Comparison of ENCODE assay signal across 25 cellular contexts in the genomic region with DNA sequence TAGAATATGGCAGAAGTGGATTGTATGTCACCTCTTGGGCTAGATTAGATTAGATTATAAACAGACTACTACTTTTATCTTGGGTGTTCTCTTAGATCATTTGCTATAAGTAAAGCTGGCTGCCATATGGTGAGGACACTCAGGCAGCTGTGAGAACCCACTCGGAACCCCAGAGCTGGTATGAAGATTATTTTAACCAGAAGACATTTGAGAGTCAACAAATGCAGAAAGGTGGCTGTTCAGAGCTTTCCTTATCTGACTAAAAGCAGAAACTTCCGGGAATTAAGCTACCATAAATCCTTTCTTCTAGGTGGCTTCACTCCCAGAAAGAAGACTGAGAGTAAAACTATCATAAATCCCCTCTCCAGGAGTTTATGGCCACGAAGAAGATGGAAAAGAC.
"Had no signal": no experiment of that assay in that cellular context is flagged by ENCODE, and none has a peak within 500 bp of the region (broad histone marks: within the 10 kb centered on the region; RNA-seq: fewer than 3 reads in every experiment).

No MANE protein-coding gene starts in this region.

- H3K4me3 Mint-ChIP-seq: activated CD4-positive, alpha-beta T cell treated with anti-CD3 and anti-CD28 coated beads, Interleukin-2, amount 10 ng/mL, durations not matched to agents 7 days and 5 days; activated CD8-positive, alpha-beta T cell treated with anti-CD3 and anti-CD28 coated beads for 36 hours; central memory CD8-positive, alpha-beta T cell; dendritic cell treated with granulocyte-macrophage colony-stimulating factor and Interleukin-4, amounts not matched to agents 40 ng/mL and 50 ng/mL, for 4 days; endodermal cell; mesothelial cell of epicardium; naive thymus-derived CD4-positive, alpha-beta T cell; neural crest cell; stimulated activated naive CD8-positive, alpha-beta T cell treated with anti-CD3 and anti-CD28 coated beads, Interleukin-15, Interleukin-2, amounts not matched to agents 100 ng/mL and 50 ng/mL, for 24 hours; T-cell had no signal

- DNase-seq: activated CD4-positive, alpha-beta T cell treated with anti-CD3 and anti-CD28 coated beads for 1 hour; activated CD4-positive, alpha-beta T cell treated with anti-CD3 and anti-CD28 coated beads, Interleukin-2, amount 10 ng/mL, durations not matched to agents 7 days and 5 days; activated CD8-positive, alpha-beta T cell treated with anti-CD3 and anti-CD28 coated beads for 36 hours; activated T-cell treated with anti-CD3 and anti-CD28 coated beads, Interleukin-2, amount 50 U/mL, for 48 hours; endodermal cell; left ventricle myocardium superior; retina; stimulated activated CD4-positive, alpha-beta T cell treated with anti-CD3 and anti-CD28 coated beads, Interleukin-12 subunit alpha, Interleukin-12 subunit beta, amount 100 ng/mL, for 4 hours; stimulated activated CD4-positive, alpha-beta T cell treated with anti-CD3 and anti-CD28 coated beads, Interleukin-4, amount 100 ng/mL, for 1 hour had no signal

- H3K27ac ChIP-seq: foreskin keratinocyte, pancreas, prostate gland, skin epidermis, thoracic aorta had no signal

- H3K36me3 ChIP-seq: pancreas, prostate gland had no signal

- H3K36me3 Mint-ChIP-seq: mesothelial cell of epicardium, T-cell had no signal

- H3K27me3 ChIP-seq: foreskin keratinocyte, pancreas had no signal

- H3K27me3 Mint-ChIP-seq: activated CD4-positive, alpha-beta T cell treated with anti-CD3 and anti-CD28 coated beads, Interleukin-2, amount 10 ng/mL, durations not matched to agents 7 days and 5 days; activated CD8-positive, alpha-beta T cell treated with anti-CD3 and anti-CD28 coated beads for 36 hours; central memory CD8-positive, alpha-beta T cell; dendritic cell treated with granulocyte-macrophage colony-stimulating factor and Interleukin-4, amounts not matched to agents 40 ng/mL and 50 ng/mL, for 4 days; naive thymus-derived CD4-positive, alpha-beta T cell; stimulated activated naive CD8-positive, alpha-beta T cell treated with anti-CD3 and anti-CD28 coated beads, Interleukin-15, Interleukin-2, amounts not matched to agents 100 ng/mL and 50 ng/mL, for 24 hours; T-cell had no signal

- H3K27ac Mint-ChIP-seq: activated CD4-positive, alpha-beta T cell treated with anti-CD3 and anti-CD28 coated beads, Interleukin-2, amount 10 ng/mL, durations not matched to agents 7 days and 5 days; activated CD8-positive, alpha-beta T cell treated with anti-CD3 and anti-CD28 coated beads for 36 hours; activated naive CD4-positive, alpha-beta T cell treated with anti-CD3 and anti-CD28 coated beads, Interleukin-2, amount 50 U/mL, for 72 hours; activated T-helper 2 cell treated with anti-CD3 and anti-CD28 coated beads, Interferon-gamma antibody, Interleukin-2, Interleukin-4, amounts not matched to agents 10 μg/mL and 5 μg/mL and 100 μg/mL, durations not matched to agents 14 hours and 24 hours and 36 hours; dendritic cell treated with granulocyte-macrophage colony-stimulating factor and Interleukin-4, amounts not matched to agents 40 ng/mL and 50 ng/mL, for 4 days; endodermal cell; mesothelial cell of epicardium; stimulated activated naive CD8-positive, alpha-beta T cell treated with anti-CD3 and anti-CD28 coated beads, Interleukin-15, Interleukin-2, amounts not matched to agents 100 ng/mL and 50 ng/mL, for 24 hours had no signal

- H3K4me1 ChIP-seq: prostate gland had no signal

- ATAC-seq: activated CD8-positive, alpha-beta T cell treated with anti-CD3 and anti-CD28 coated beads for 36 hours; activated naive CD4-positive, alpha-beta T cell treated with anti-CD3 and anti-CD28 coated beads, Interleukin-2, amount 50 U/mL, for 72 hours; esophagus mucosa; left ventricle myocardium superior; sciatic nerve had no signal

- H3K4me3 ChIP-seq: pancreas, prostate gland, skin epidermis, thoracic aorta had no signal

- H3K9me3 Mint-ChIP-seq: activated CD4-positive, alpha-beta T cell treated with anti-CD3 and anti-CD28 coated beads, Interleukin-2, amount 10 ng/mL, durations not matched to agents 7 days and 5 days; activated CD8-positive, alpha-beta T cell treated with anti-CD3 and anti-CD28 coated beads for 36 hours; activated naive CD4-positive, alpha-beta T cell treated with anti-CD3 and anti-CD28 coated beads, Interleukin-2, amount 50 U/mL, for 72 hours; activated T-helper 2 cell treated with anti-CD3 and anti-CD28 coated beads, Interferon-gamma antibody, Interleukin-2, Interleukin-4, amounts not matched to agents 10 μg/mL and 5 μg/mL and 100 μg/mL, durations not matched to agents 14 hours and 24 hours and 36 hours; central memory CD8-positive, alpha-beta T cell; dendritic cell treated with granulocyte-macrophage colony-stimulating factor and Interleukin-4, amounts not matched to agents 40 ng/mL and 50 ng/mL, for 4 days; endodermal cell; mesothelial cell of epicardium; naive thymus-derived CD4-positive, alpha-beta T cell; neural crest cell; stimulated activated naive CD8-positive, alpha-beta T cell treated with anti-CD3 and anti-CD28 coated beads, Interleukin-15, Interleukin-2, amounts not matched to agents 100 ng/mL and 50 ng/mL, for 24 hours; T-cell had no signal

- H3K4me1 Mint-ChIP-seq: central memory CD8-positive, alpha-beta T cell; neural crest cell had no signal
